8 cellular contexts compared by ENCODE assay signal in the genomic region with DNA sequence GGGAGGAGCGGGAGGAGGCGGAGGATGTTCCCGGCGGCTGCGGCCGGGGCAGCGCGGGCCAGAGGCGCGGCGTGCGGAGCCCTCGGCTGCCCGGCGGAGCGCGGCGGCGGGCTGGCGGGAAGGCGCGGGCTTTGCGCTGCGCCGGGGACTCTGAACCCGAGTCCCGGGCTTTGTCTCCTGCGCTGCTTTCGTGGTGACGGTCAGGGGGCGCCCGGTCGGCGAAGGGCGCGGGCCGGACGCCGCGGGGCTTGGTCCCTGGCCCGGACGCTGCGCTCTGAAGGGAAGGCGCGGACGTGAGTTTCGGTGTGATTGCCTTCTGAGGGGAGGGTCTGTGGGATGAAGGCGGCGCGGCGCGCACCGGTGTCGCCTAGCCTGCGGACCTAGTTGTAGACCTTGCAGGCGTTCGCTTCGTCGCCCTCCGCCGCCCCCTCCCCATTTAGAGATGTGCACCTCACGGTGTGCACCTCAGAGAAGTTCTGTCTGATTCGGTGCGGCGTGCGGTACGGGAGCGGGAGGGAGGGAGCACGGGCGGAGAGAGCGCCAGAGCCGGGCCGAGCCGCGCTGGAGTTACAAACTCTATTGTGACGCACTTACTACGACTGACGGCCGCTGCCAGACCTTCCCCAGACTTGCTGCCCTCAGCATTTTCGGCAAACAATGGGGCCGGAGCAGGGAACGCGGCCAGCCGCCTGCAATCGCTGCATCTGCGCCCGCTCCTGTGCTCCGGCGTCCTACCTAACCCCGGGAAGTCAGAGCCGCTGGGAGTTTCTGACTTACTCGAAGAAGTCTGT. TPM values are rescaled to one million over a fixed set of nuclear protein-coding genes. Genes with fewer than 3 reads are reported as not detected.
A peak's percentile ranks its signal among the peaks of the same experiment; 100 is the strongest.
DNase-seq lines count a peak whose midpoint lies in the region; ATAC-seq, FAIRE-seq and TF ChIP-seq lines count a peak whose summit lies in the region.

No MANE protein-coding gene starts in this region.

- peak; percentile 10 for ATAC-seq in HG03039 (IDR thresholded peaks at IDR 0.05; ENCODE audit: unreplicated experiment)

- no peak overlapping the region for H3K27ac Mint-ChIP-seq in activated naive CD8-positive, alpha-beta T cell treated with anti-CD3 and anti-CD28 coated beads for 36 hours

- peak overlapping the region; percentile 80 for H3K4me3 ChIP-seq in neuron (ENCODE audit: low read length)

- H3K9me3 ChIP-seq in neuron (ENCODE audit: low read length), result no peaks in the 10 kb centered on the region

- intact Hi-C loops in head of caudate nucleus (cut with DNase I), result loop anchor here (5.0 kb wide), 1 partner anchor 39 kb away; no protein-coding TSS in a partner anchor

- peak; percentile 22 for DNase-seq in DMS114 treated with DMSO at 0.1 percent for 48 hours (lab: John Stamatoyannopoulos, UW; ENCODE audit: unreplicated experiment)
- DNase-seq in activated naive CD8-positive, alpha-beta T cell treated with anti-CD3 and anti-CD28 coated beads for 36 hours, result peak; percentile 31
- peak; percentile 51 to 90 (median 76) for DNase-seq in head of caudate nucleus
- peak; percentile 79 for DNase-seq in urothelium cell line (ENCODE audit: low spot score)
- no peak for DNase-seq in KG1 (lab: John Stamatoyannopoulos, UW)

- H3K27me3 ChIP-seq in neuron (ENCODE audit: insufficient read depth, low read length), result peaks cover 17% of the 10 kb centered on the region

- H3K4me1 Mint-ChIP-seq in activated naive CD8-positive, alpha-beta T cell treated with anti-CD3 and anti-CD28 coated beads for 36 hours, result peaks cover 57% of the 10 kb centered on the region

- no peaks in the 10 kb centered on the region for H3K9me3 Mint-ChIP-seq in activated naive CD8-positive, alpha-beta T cell treated with anti-CD3 and anti-CD28 coated beads for 36 hours

- peak overlapping the region; percentile 66 for H2AFZ ChIP-seq in neuron (ENCODE audit: low read depth, low read length)

- peaks cover 27% of the 10 kb centered on the region for H3K27me3 Mint-ChIP-seq in activated naive CD8-positive, alpha-beta T cell treated with anti-CD3 and anti-CD28 coated beads for 36 hours

- peak; percentile 69 for FAIRE-seq in urothelium cell line (lab: Jason Lieb, UNC)

- peak overlapping the region; percentile 81 for H3K4me3 Mint-ChIP-seq in activated naive CD8-positive, alpha-beta T cell treated with anti-CD3 and anti-CD28 coated beads for 36 hours

- H3K4me1 ChIP-seq in neuron (ENCODE audit: insufficient read depth, low read length), result peaks cover 44% of the 10 kb centered on the region

- peaks cover 31% of the 10 kb centered on the region for H3K36me3 Mint-ChIP-seq in activated naive CD8-positive, alpha-beta T cell treated with anti-CD3 and anti-CD28 coated beads for 36 hours

- peaks cover 38% of the 10 kb centered on the region for H3K36me3 ChIP-seq in neuron (ENCODE audit: insufficient read depth, low read length)

TF ChIP-seq in PFSK-1, 5 proteins besides CTCF, POLR2A, EP300 and RAD21:
- TF ChIP-seq REST (IDR thresholded peaks at IDR 0.05; ENCODE audit: insufficient read depth in 1 of 2, low read depth in 2 of 2, low read length in 2 of 2) (no peak), SIN3A (IDR thresholded peaks at IDR 0.05; ENCODE audit: borderline replicate concordance, insufficient read depth, low read length) (peak; percentile 47; the same call in 1 of the 2 replicates), FOXP2 (optimal IDR thresholded peaks at IDR 0.05; ENCODE audit: borderline replicate concordance, extremely low read depth, extremely low read length, insufficient read depth) (no peak), TAF1 (IDR thresholded peaks at IDR 0.05; ENCODE audit: borderline replicate concordance, insufficient read depth, low read length) (0 out of 2 replicates have a peak, but pooled peaks have one; percentile 68), POLR2AphosphoS5 (IDR thresholded peaks at IDR 0.05; ENCODE audit: low read depth, low read length) (no peak)

RNA-seq across cellular contexts. Expression of gene BCL2L11, which starts 2.1 kb away (rescaled TPM):
- 11.4 TPM for polyA plus RNA-seq in PFSK-1 (2012; ENCODE audit: insufficient read length, low read depth)
- total RNA-seq in activated naive CD8-positive, alpha-beta T cell treated with anti-CD3 and anti-CD28 coated beads for 36 hours, result 10 to 100 TPM; 19.9 TPM
